1 cellular context compared by ENCODE assay signal in the genomic region with DNA sequence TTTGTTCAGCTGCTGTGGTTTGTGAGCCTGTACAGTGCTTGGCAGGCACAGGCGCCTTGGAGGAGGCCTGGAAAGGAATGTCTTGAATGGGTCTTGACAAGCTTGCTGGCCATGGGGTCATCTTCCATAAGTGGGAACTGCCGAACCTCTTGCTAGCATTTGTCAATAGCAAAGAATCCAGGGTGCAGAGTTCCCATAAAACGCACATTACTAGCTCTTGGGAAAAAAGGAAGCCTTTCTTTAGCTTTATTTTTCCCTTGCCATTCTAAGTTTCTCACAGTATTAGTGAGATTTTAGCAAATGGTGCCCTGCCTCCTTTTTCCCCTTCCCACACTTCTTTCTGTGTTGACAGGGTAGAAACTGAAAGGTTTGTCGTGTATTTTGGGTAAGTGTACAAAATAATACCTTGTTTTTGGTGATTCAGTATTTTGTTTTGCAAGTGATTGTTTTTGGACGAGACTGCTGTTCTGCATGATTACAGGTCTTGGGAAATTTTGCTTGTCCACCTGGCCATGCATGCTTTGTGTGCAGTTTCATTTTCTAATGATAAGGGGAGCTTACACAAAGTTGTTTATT.
TF ChIP-seq lines count a peak whose summit lies in the region.

No MANE protein-coding gene starts in this region.

TF ChIP-seq in GM23338, 12 proteins besides CTCF, POLR2A, EP300 and RAD21 (continued from another document):
- TF ChIP-seq, protein P1, sequence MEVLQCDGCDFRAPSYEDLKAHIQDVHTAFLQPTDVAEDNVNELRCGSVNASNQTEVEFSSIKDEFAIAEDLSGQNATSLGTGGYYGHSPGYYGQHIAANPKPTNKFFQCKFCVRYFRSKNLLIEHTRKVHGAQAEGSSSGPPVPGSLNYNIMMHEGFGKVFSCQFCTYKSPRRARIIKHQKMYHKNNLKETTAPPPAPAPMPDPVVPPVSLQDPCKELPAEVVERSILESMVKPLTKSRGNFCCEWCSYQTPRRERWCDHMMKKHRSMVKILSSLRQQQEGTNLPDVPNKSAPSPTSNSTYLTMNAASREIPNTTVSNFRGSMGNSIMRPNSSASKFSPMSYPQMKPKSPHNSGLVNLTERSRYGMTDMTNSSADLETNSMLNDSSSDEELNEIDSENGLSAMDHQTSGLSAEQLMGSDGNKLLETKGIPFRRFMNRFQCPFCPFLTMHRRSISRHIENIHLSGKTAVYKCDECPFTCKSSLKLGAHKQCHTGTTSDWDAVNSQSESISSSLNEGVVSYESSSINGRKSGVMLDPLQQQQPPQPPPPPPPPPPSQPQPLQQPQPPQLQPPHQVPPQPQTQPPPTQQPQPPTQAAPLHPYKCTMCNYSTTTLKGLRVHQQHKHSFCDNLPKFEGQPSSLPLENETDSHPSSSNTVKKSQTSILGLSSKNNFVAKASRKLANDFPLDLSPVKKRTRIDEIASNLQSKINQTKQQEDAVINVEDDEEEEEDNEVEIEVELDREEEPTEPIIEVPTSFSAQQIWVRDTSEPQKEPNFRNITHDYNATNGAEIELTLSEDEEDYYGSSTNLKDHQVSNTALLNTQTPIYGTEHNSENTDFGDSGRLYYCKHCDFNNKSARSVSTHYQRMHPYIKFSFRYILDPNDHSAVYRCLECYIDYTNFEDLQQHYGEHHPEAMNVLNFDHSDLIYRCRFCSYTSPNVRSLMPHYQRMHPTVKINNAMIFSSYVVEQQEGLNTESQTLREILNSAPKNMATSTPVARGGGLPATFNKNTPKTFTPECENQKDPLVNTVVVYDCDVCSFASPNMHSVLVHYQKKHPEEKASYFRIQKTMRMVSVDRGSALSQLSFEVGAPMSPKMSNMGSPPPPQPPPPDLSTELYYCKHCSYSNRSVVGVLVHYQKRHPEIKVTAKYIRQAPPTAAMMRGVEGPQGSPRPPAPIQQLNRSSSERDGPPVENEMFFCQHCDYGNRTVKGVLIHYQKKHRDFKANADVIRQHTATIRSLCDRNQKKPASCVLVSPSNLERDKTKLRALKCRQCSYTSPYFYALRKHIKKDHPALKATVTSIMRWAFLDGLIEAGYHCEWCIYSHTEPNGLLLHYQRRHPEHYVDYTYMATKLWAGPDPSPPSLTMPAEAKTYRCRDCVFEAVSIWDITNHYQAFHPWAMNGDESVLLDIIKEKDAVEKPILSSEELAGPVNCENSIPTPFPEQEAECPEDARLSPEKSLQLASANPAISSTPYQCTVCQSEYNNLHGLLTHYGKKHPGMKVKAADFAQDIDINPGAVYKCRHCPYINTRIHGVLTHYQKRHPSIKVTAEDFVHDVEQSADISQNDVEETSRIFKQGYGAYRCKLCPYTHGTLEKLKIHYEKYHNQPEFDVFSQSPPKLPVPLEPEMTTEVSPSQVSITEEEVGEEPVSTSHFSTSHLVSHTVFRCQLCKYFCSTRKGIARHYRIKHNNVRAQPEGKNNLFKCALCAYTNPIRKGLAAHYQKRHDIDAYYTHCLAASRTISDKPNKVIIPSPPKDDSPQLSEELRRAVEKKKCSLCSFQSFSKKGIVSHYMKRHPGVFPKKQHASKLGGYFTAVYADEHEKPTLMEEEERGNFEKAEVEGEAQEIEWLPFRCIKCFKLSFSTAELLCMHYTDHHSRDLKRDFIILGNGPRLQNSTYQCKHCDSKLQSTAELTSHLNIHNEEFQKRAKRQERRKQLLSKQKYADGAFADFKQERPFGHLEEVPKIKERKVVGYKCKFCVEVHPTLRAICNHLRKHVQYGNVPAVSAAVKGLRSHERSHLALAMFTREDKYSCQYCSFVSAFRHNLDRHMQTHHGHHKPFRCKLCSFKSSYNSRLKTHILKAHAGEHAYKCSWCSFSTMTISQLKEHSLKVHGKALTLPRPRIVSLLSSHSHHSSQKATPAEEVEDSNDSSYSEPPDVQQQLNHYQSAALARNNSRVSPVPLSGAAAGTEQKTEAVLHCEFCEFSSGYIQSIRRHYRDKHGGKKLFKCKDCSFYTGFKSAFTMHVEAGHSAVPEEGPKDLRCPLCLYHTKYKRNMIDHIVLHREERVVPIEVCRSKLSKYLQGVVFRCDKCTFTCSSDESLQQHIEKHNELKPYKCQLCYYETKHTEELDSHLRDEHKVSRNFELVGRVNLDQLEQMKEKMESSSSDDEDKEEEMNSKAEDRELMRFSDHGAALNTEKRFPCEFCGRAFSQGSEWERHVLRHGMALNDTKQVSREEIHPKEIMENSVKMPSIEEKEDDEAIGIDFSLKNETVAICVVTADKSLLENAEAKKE (CRISPR knock-in tag; IDR thresholded peaks at IDR 0.05): no peak
- TF ChIP-seq POLR2AphosphoS5 (IDR thresholded peaks at IDR 0.05; ENCODE audit: low read depth) (no peak), EZH2 (IDR thresholded peaks at IDR 0.05; ENCODE audit: low read depth, unreplicated experiment) (no peak), ZNF114 (CRISPR knock-in tag; IDR thresholded peaks at IDR 0.05) (no peak), NANOG (IDR thresholded peaks at IDR 0.05; ENCODE audit: borderline replicate concordance) (no peak)
- TF ChIP-seq, protein P2, sequence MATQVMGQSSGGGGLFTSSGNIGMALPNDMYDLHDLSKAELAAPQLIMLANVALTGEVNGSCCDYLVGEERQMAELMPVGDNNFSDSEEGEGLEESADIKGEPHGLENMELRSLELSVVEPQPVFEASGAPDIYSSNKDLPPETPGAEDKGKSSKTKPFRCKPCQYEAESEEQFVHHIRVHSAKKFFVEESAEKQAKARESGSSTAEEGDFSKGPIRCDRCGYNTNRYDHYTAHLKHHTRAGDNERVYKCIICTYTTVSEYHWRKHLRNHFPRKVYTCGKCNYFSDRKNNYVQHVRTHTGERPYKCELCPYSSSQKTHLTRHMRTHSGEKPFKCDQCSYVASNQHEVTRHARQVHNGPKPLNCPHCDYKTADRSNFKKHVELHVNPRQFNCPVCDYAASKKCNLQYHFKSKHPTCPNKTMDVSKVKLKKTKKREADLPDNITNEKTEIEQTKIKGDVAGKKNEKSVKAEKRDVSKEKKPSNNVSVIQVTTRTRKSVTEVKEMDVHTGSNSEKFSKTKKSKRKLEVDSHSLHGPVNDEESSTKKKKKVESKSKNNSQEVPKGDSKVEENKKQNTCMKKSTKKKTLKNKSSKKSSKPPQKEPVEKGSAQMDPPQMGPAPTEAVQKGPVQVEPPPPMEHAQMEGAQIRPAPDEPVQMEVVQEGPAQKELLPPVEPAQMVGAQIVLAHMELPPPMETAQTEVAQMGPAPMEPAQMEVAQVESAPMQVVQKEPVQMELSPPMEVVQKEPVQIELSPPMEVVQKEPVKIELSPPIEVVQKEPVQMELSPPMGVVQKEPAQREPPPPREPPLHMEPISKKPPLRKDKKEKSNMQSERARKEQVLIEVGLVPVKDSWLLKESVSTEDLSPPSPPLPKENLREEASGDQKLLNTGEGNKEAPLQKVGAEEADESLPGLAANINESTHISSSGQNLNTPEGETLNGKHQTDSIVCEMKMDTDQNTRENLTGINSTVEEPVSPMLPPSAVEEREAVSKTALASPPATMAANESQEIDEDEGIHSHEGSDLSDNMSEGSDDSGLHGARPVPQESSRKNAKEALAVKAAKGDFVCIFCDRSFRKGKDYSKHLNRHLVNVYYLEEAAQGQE (IDR thresholded peaks at IDR 0.05; ENCODE audit: unreplicated experiment): no peak
